In the genomic region with DNA sequence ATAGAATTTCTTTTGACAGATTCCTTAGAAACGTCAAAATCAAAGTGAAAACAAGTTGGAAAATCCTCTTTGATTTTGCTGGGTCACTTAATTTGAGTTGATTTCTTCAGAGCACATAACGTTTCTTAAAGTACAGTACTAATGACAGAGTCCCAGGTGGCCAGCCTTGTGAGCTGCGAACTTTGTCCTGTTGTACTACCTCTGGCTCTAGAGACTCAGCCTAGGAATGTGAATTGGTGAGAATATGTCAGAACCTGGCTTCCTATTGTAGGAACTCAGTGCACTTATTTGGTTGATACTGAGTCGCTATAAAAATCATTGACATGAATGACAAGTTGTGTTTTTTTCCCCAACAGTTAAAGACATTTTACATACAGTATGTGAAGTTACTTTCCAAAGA, we compare ENCODE assay signal across 26 cellular contexts.
"Had no signal": no experiment of that assay in that cellular context is flagged by ENCODE, and none has a peak within 500 bp of the region (broad histone marks: within the 10 kb centered on the region; RNA-seq: fewer than 3 reads in every experiment).

No MANE protein-coding gene starts in this region.

- H3K9me3 ChIP-seq: mucosa of descending colon, neutrophil, prostate gland, testis, tibial artery had no signal

- H3K4me1 Mint-ChIP-seq: stimulated activated effector memory CD8-positive, alpha-beta T cell treated with anti-CD3 and anti-CD28 coated beads, Interleukin-12 subunit alpha, Interleukin-12 subunit beta, amount 100 ng/mL, for 72 hours had no signal

- H3K27me3 ChIP-seq: neutrophil, testis, tibial artery had no signal

- H3K4me3 Mint-ChIP-seq: effector memory CD8-positive, alpha-beta T cell; mesothelial cell of epicardium; naive B cell; natural killer cell treated with Interleukin-12 subunit alpha and Interleukin-12 subunit beta and Interleukin-15 and Interleukin-18, amount 100 ng/mL, for 72 hours; neural crest cell; stimulated activated effector memory CD8-positive, alpha-beta T cell treated with anti-CD3 and anti-CD28 coated beads, Interleukin-12 subunit alpha, Interleukin-12 subunit beta, amount 100 ng/mL, for 72 hours; type B pancreatic cell had no signal

- H3K27me3 Mint-ChIP-seq: type B pancreatic cell had no signal

- H3K4me3 ChIP-seq: mucosa of descending colon, prostate gland, skin epidermis, testis, tibial artery had no signal

- H3K27ac Mint-ChIP-seq: effector memory CD8-positive, alpha-beta T cell; mesothelial cell of epicardium; natural killer cell treated with Interleukin-12 subunit alpha and Interleukin-12 subunit beta and Interleukin-15 and Interleukin-18, amount 100 ng/mL, for 72 hours; stimulated activated effector memory CD8-positive, alpha-beta T cell treated with anti-CD3 and anti-CD28 coated beads, Interleukin-12 subunit alpha, Interleukin-12 subunit beta, amount 100 ng/mL, for 72 hours; type B pancreatic cell had no signal

- H3K36me3 ChIP-seq: neutrophil, prostate gland had no signal

- H3K9me3 Mint-ChIP-seq: effector memory CD8-positive, alpha-beta T cell; natural killer cell treated with Interleukin-12 subunit alpha and Interleukin-12 subunit beta and Interleukin-15 and Interleukin-18, amount 100 ng/mL, for 72 hours; stimulated activated effector memory CD8-positive, alpha-beta T cell treated with anti-CD3 and anti-CD28 coated beads, Interleukin-12 subunit alpha, Interleukin-12 subunit beta, amount 100 ng/mL, for 72 hours had no signal

- DNase-seq: cerebellar nuclear complex; cortex of kidney; effector memory CD8-positive, alpha-beta T cell; head of caudate nucleus; kidney; mesenchymal stem cell; mucosa of descending colon; naive B cell; right cardiac atrium; stimulated activated CD4-positive, alpha-beta T cell treated with anti-CD3 and anti-CD28 coated beads, Interleukin-12 subunit alpha, Interleukin-12 subunit beta, amount 100 ng/mL, for 4 hours; stimulated activated CD4-positive, alpha-beta T cell treated with anti-CD3 and anti-CD28 coated beads, Interleukin-1b, Interleukin-23, amount 100 ng/mL, for 48 hours; stimulated activated CD4-positive, alpha-beta T cell treated with anti-CD3 and anti-CD28 coated beads, Interleukin-4, amount 100 ng/mL, for 1 hour; stimulated activated naive CD4-positive, alpha-beta T cell treated with Interleukin-2 at 50 U/mL for 16 hours; substantia nigra; testis; tibial artery had no signal

- H3K27ac ChIP-seq: neutrophil, parathyroid adenoma, prostate gland, skin epidermis, testis, tibial artery had no signal

- ATAC-seq: effector memory CD8-positive, alpha-beta T cell; left lobe of liver; mucosa of descending colon; natural killer cell treated with Interleukin-12 subunit alpha and Interleukin-12 subunit beta and Interleukin-15 and Interleukin-18, amount 100 ng/mL, for 72 hours; right cardiac atrium; stimulated activated effector memory CD8-positive, alpha-beta T cell treated with anti-CD3 and anti-CD28 coated beads, Interleukin-12 subunit alpha, Interleukin-12 subunit beta, amount 100 ng/mL, for 72 hours had no signal

- H3K4me1 ChIP-seq: parathyroid adenoma, prostate gland, testis had no signal

- H3K36me3 Mint-ChIP-seq: mesothelial cell of epicardium; naive B cell; natural killer cell treated with Interleukin-12 subunit alpha and Interleukin-12 subunit beta and Interleukin-15 and Interleukin-18, amount 100 ng/mL, for 72 hours; stimulated activated effector memory CD8-positive, alpha-beta T cell treated with anti-CD3 and anti-CD28 coated beads, Interleukin-12 subunit alpha, Interleukin-12 subunit beta, amount 100 ng/mL, for 72 hours had no signal
